ENCODE assay signal across 11 cellular contexts in the genomic region with DNA sequence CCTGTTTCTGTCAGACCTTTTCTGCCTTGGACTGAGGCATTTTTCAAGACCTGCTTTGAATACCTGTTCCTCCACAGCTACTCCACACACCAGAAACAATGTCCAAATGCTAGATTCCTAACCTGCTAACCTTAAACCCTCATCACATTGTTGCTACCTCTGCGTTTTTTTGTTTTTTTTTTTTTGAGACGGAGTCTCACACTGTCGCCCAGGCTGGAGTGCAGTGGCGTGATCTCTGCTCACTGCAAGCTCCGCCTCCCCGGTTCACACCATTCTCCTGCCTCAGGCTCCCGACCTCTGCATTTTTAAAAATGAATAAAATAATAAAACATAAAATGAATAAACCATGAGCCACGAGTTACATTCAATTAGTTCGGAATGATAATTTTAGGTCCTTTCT. TPM values are rescaled to one million over a fixed set of nuclear protein-coding genes. Genes with fewer than 3 reads are reported as not detected.
DNase-seq lines count a peak whose midpoint lies in the region; ATAC-seq, FAIRE-seq and TF ChIP-seq lines count a peak whose summit lies in the region.
"Had no signal": no experiment of that assay in that cellular context is flagged by ENCODE, and none has a peak within 500 bp of the region (broad histone marks: within the 10 kb centered on the region; RNA-seq: fewer than 3 reads in every experiment).

No MANE protein-coding gene starts in this region.

- ATAC-seq in activated T-cell treated with anti-CD3 and anti-CD28 coated beads, Interleukin-2, amount 50 U/mL, for 72 hours (replicated peaks in 1 of 2): no peak
- ATAC-seq in activated CD8-positive, alpha-beta T cell treated with anti-CD3 and anti-CD28 coated beads, Interleukin-2, amount 10 ng/mL, durations not matched to agents 7 days and 5 days: no peak
- ATAC-seq in thoracic aorta (ENCODE audit: insufficient number of reproducible peaks, low FRiP score, low read depth): no peak
- no peak for ATAC-seq in GM18873 (IDR thresholded peaks at IDR 0.05; ENCODE audit: low FRiP score, unreplicated experiment)
- ATAC-seq in body of pancreas: no peak

- H3K27ac ChIP-seq in kidney (ENCODE audit: low read depth in 2 of 2, low read length in 2 of 2) (no peak overlapping the region), thoracic aorta (peak overlapping the region in 1 of 2 donors; percentile 73), body of pancreas (no peak overlapping the region)

- POLR2A ChIA-PET in activated CD8-positive, alpha-beta T cell treated with anti-CD3 and anti-CD28 coated beads, Interleukin-2, amount 10 ng/mL, durations not matched to agents 7 days and 5 days (lab: Charles Lee): interaction anchor here (0.6 to 3.0 kb wide), 2 partner anchors 12 to 36 kb away, joined by 3 to 35 read pairs; partner anchors contain the start of gene PPIL1

- FAIRE-seq in kidney (lab: Jason Lieb, UNC): no peak

- no peaks in the 10 kb centered on the region for H3K36me3 Mint-ChIP-seq in activated T-cell treated with anti-CD3 and anti-CD28 coated beads, Interleukin-2, amount 50 U/mL, for 72 hours (ENCODE audit: insufficient read depth in 2 of 2)
- peaks cover 12% of the 10 kb centered on the region for H3K36me3 Mint-ChIP-seq in activated CD8-positive, alpha-beta T cell treated with anti-CD3 and anti-CD28 coated beads, Interleukin-2, amount 10 ng/mL, durations not matched to agents 7 days and 5 days (ENCODE audit: low read depth)

- peaks cover 39% of the 10 kb centered on the region for H3K4me1 Mint-ChIP-seq in activated T-cell treated with anti-CD3 and anti-CD28 coated beads, Interleukin-2, amount 50 U/mL, for 72 hours (ENCODE audit: low read depth)
- H3K4me1 Mint-ChIP-seq in activated CD8-positive, alpha-beta T cell treated with anti-CD3 and anti-CD28 coated beads, Interleukin-2, amount 10 ng/mL, durations not matched to agents 7 days and 5 days (ENCODE audit: low read depth): peaks cover 35% of the 10 kb centered on the region

- H3K9me3 ChIP-seq in kidney (ENCODE audit: control insufficient read depth in 1 of 2, low read length in 2 of 2): no peaks in the 10 kb centered on the region
- H3K9me3 ChIP-seq in thoracic aorta: no peaks in the 10 kb centered on the region
- no peaks in the 10 kb centered on the region for H3K9me3 ChIP-seq in body of pancreas

- H3K4me1 ChIP-seq in kidney (ENCODE audit: control insufficient read depth in 1 of 2, insufficient read depth in 1 of 2, low read depth in 1 of 2, low read length in 2 of 2): peaks cover 5 to 6% of the 10 kb centered on the region in 2 donors
- H3K4me1 ChIP-seq in thoracic aorta (ENCODE audit: control insufficient read depth in 1 of 2, low read depth in 2 of 2): peaks cover 13 to 29% of the 10 kb centered on the region in 2 donors
- H3K4me1 ChIP-seq in body of pancreas: peaks cover 27% of the 10 kb centered on the region

- H3K9ac ChIP-seq in kidney (ENCODE audit: low read length in 2 of 2): no peak overlapping the region

- H3K36me3 ChIP-seq in kidney (ENCODE audit: control insufficient read depth in 1 of 2, insufficient read depth in 2 of 2, low read length in 2 of 2): no peaks in the 10 kb centered on the region
- H3K36me3 ChIP-seq in thoracic aorta: no peaks in the 10 kb centered on the region
- H3K36me3 ChIP-seq in body of pancreas (replicated peaks in 1 of 2; ENCODE audit: insufficient read depth in 1 of 2, low read depth in 2 of 2): no peaks in the 10 kb centered on the region

- TF ChIP-seq POLR2A in body of pancreas (IDR thresholded peaks at IDR 0.05): no peak

- no peaks in the 10 kb centered on the region for H3K27me3 ChIP-seq in thoracic aorta (replicated peaks; ENCODE audit: insufficient read depth)
- no peaks in the 10 kb centered on the region for H3K27me3 ChIP-seq in body of pancreas

- no peaks in the 10 kb centered on the region for H3K9me3 Mint-ChIP-seq in activated T-cell treated with anti-CD3 and anti-CD28 coated beads, Interleukin-2, amount 50 U/mL, for 72 hours
- no peaks in the 10 kb centered on the region for H3K9me3 Mint-ChIP-seq in activated CD8-positive, alpha-beta T cell treated with anti-CD3 and anti-CD28 coated beads, Interleukin-2, amount 10 ng/mL, durations not matched to agents 7 days and 5 days (ENCODE audit: insufficient read depth)

- WGBS in body of pancreas, 2 donors: 61 to 62% methylated on average over 9 of the region's 9 CpGs

- CTCF ChIA-PET in activated CD8-positive, alpha-beta T cell treated with anti-CD3 and anti-CD28 coated beads, Interleukin-2, amount 10 ng/mL, durations not matched to agents 7 days and 5 days (lab: Charles Lee): interaction anchor here (2.3 to 9.8 kb wide), 3 partner anchors 12 to 133 kb away, joined by 18 to 176 read pairs (median 130); partner anchors contain the start of gene PPIL1

- H3K4me3 Mint-ChIP-seq in activated T-cell treated with anti-CD3 and anti-CD28 coated beads, Interleukin-2, amount 50 U/mL, for 72 hours: peak overlapping the region; percentile 90 to 97
- H3K4me3 Mint-ChIP-seq in activated CD8-positive, alpha-beta T cell treated with anti-CD3 and anti-CD28 coated beads, Interleukin-2, amount 10 ng/mL, durations not matched to agents 7 days and 5 days: peak overlapping the region; percentile 91

- intact Hi-C loops in kidney (cut with DNase I): loop anchor here (10.0 kb wide), 1 partner anchor 128 kb away; no protein-coding TSS in a partner anchor
- intact Hi-C loops in body of pancreas (cut with DNase I): no loop called here

- H3K27ac Mint-ChIP-seq in activated T-cell treated with anti-CD3 and anti-CD28 coated beads, Interleukin-2, amount 50 U/mL, for 72 hours: peak overlapping the region; percentile 97
- H3K27ac Mint-ChIP-seq in activated CD8-positive, alpha-beta T cell treated with anti-CD3 and anti-CD28 coated beads, Interleukin-2, amount 10 ng/mL, durations not matched to agents 7 days and 5 days: peak overlapping the region; percentile 73

- DNase-seq in activated T-cell treated with anti-CD3 and anti-CD28 coated beads, Interleukin-2, amount 50 U/mL, for 72 hours: no peak
- no peak for DNase-seq in activated T-cell treated with anti-CD3 and anti-CD28 coated beads, Interleukin-2, amount 50 U/mL, for 48 hours
- DNase-seq in activated CD8-positive, alpha-beta T cell treated with anti-CD3 and anti-CD28 coated beads, Interleukin-2, amount 10 ng/mL, durations not matched to agents 7 days and 5 days: no peak
- DNase-seq in kidney (no peak), thoracic aorta (ENCODE audit: low spot score) (no peak), kidney tubule cell (ENCODE audit: low spot score) (no peak), body of pancreas (no peak)
- DNase-seq: activated CD4-positive, alpha-beta T cell treated with anti-CD3 and anti-CD28 coated beads for 48 hours; COR-L47; NCI-H1048 had no signal

- H3K4me3 ChIP-seq in kidney (ENCODE audit: low read length in 2 of 2): peak overlapping the region; percentile 78 to 96
- peak overlapping the region; percentile 75 for H3K4me3 ChIP-seq in thoracic aorta
- no peak overlapping the region for H3K4me3 ChIP-seq in body of pancreas

- TF ChIP-seq CTCF in kidney (IDR thresholded peaks at IDR 0.05; ENCODE audit: borderline replicate concordance, extremely low read depth, insufficient read depth) (no peak), thoracic aorta (IDR thresholded peaks at IDR 0.05) (no peak), body of pancreas (IDR thresholded peaks at IDR 0.05) (no peak)

- no peaks in the 10 kb centered on the region for H3K27me3 Mint-ChIP-seq in activated T-cell treated with anti-CD3 and anti-CD28 coated beads, Interleukin-2, amount 50 U/mL, for 72 hours (ENCODE audit: low read depth)
- H3K27me3 Mint-ChIP-seq in activated CD8-positive, alpha-beta T cell treated with anti-CD3 and anti-CD28 coated beads, Interleukin-2, amount 10 ng/mL, durations not matched to agents 7 days and 5 days (ENCODE audit: low read depth): no peaks in the 10 kb centered on the region

RNA-seq across cellular contexts. Expression of gene C6orf89, which starts 1.2 kb away (rescaled TPM):
- 10 to 100 TPM; 53.1 to 54.6 TPM for total RNA-seq in activated T-cell treated with anti-CD3 and anti-CD28 coated beads, Interleukin-2, amount 50 U/mL, for 72 hours
- total RNA-seq in activated CD8-positive, alpha-beta T cell treated with anti-CD3 and anti-CD28 coated beads, Interleukin-2, amount 10 ng/mL, durations not matched to agents 7 days and 5 days: 10 to 100 TPM; 40.0 to 41.1 TPM
- 72.4 TPM for total RNA-seq in kidney
- polyA plus RNA-seq in kidney (ENCODE audit: insufficient read depth, low read depth, low replicate concordance): 25.7 TPM
- 10 to 100 TPM; 53.6 to 60.9 TPM for total RNA-seq in thoracic aorta
- total RNA-seq in body of pancreas: 10 to 100 TPM; 16.5 to 25.7 TPM

RNA-seq across cellular contexts. Expression of gene PPIL1, which starts 12.3 kb away (rescaled TPM):
- 10 to 100 TPM; 32.6 to 43.0 TPM for total RNA-seq in activated T-cell treated with anti-CD3 and anti-CD28 coated beads, Interleukin-2, amount 50 U/mL, for 72 hours
- 10 to 100 TPM; 32.6 to 33.5 TPM for total RNA-seq in activated CD8-positive, alpha-beta T cell treated with anti-CD3 and anti-CD28 coated beads, Interleukin-2, amount 10 ng/mL, durations not matched to agents 7 days and 5 days
- total RNA-seq in kidney (21.3 TPM), thoracic aorta (10 to 100 TPM; 12.0 to 12.9 TPM), body of pancreas (1 to 10 TPM; 5.9 to 6.5 TPM)
- polyA plus RNA-seq in kidney (ENCODE audit: insufficient read depth, low read depth, low replicate concordance): 40.1 TPM

RNA-seq across cellular contexts. Expression of gene CPNE5, which starts 47.7 kb away (rescaled TPM):
- total RNA-seq in activated T-cell treated with anti-CD3 and anti-CD28 coated beads, Interleukin-2, amount 50 U/mL, for 72 hours: 1 to 10 TPM in 1 of 2 donors, under 1 TPM in 1; 0.48 to 2.6 TPM
- total RNA-seq in activated CD8-positive, alpha-beta T cell treated with anti-CD3 and anti-CD28 coated beads, Interleukin-2, amount 10 ng/mL, durations not matched to agents 7 days and 5 days: 1 to 10 TPM; 1.4 to 1.7 TPM
- total RNA-seq in kidney (7.1 TPM), thoracic aorta (1 to 10 TPM in 1 of 2 donors, under 1 TPM in 1; 0.85 to 1.6 TPM), body of pancreas (under 1 TPM in 1 of 2 donors, not detected in 1; 0.78 TPM)
- polyA plus RNA-seq in kidney (ENCODE audit: insufficient read depth, low read depth, low replicate concordance): 3.7 TPM

Comparison
In these comparisons a context has a peak if more than half of its experiments do, and no peak if none do; other contexts are left out.
1. H3K4me3 ChIP-seq: peak in kidney (2 of 2) and thoracic aorta (single experiment); none in body of pancreas (0 of 2).